In the genomic region with DNA sequence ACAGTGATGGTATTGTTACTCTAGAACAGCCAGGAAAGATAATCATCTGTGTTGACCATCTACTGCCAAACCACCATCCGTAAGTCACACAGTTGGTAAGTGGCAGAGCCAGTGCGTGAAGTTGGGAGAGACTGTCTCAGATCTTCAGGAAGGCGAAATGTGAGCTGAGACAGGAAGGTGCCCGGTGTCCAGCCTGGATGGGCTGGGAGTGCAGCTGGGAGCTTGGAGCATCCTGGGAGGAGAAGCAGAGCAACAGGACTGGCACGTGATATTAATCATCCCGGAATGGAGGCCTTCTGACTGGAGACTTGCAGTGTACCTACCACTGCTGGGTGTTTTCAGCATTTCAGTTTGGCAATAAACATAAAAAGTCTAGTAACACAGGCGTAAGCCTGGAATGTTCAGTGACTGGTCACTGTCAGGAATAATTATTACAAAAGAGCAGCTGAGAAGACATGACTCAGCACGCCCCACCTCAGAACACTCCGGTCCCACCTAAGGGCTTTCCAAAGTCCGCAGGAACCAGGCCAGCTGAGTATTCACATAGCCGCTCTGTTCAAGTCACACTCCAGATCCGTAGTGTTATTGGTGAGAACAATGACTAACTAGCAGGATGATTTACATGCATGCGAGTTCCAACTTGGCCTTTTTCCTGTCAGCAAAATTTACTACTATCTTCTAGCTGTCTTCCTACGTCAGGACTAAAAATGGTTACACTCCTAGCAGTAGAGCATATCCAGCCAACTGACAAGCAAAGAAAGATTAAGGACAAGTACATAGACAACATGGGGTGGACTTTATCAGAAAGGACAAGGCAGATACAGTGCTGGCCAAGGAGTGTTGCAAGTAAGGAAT, we compare ENCODE assay signal across 1 cellular context.
TF ChIP-seq lines count a peak whose summit lies in the region.

No MANE protein-coding gene starts in this region.

TF ChIP-seq in HepG2, 621 proteins besides CTCF, POLR2A, EP300 and RAD21 (continued from another document and continues in another):
- TF ChIP-seq DNMT1 (CRISPR knock-in tag; IDR thresholded peaks at IDR 0.05) (no peak), ZNF318 (CRISPR knock-in tag; IDR thresholded peaks at IDR 0.05) (no peak), NR2C2 (CRISPR knock-in tag; IDR thresholded peaks at IDR 0.05; ENCODE audit: borderline replicate concordance) (no peak), HES4 (CRISPR knock-in tag; IDR thresholded peaks at IDR 0.05; ENCODE audit: borderline replicate concordance) (no peak), ZNF530 (CRISPR knock-in tag; IDR thresholded peaks at IDR 0.05; ENCODE audit: low read depth) (no peak), PATZ1 (CRISPR knock-in tag; IDR thresholded peaks at IDR 0.05) (no peak), NR2F2 (IDR thresholded peaks at IDR 0.05; ENCODE audit: borderline replicate concordance, low read depth) (no peak), ATF5 (CRISPR knock-in tag; IDR thresholded peaks at IDR 0.05; ENCODE audit: low read depth) (no peak), FOXK2 (IDR thresholded peaks at IDR 0.05) (no peak), FOSL2 (CRISPR knock-in tag; IDR thresholded peaks at IDR 0.05) (peak; percentile 83), ATF4 (CRISPR knock-in tag; IDR thresholded peaks at IDR 0.05) (peak in 1 of 2 experiments; percentile 61; a peak in 2 of 4 replicates), TFAP4 (IDR thresholded peaks at IDR 0.05; ENCODE audit: borderline replicate concordance, low read depth) (peak; percentile 88), ZBTB25 (CRISPR knock-in tag; IDR thresholded peaks at IDR 0.05) (no peak), ZNF121 (CRISPR knock-in tag; IDR thresholded peaks at IDR 0.05) (no peak), ZNF572 (CRISPR knock-in tag; IDR thresholded peaks at IDR 0.05) (no peak), SP5 (CRISPR knock-in tag; IDR thresholded peaks at IDR 0.05; ENCODE audit: borderline replicate concordance, low read depth) (no peak), ZMYM3 (CRISPR knock-in tag; IDR thresholded peaks at IDR 0.05) (0 out of 2 replicates have a peak, but pooled peaks have one; percentile 13), CEBPG (CRISPR knock-in tag; IDR thresholded peaks at IDR 0.05) (peak; percentile 11), ZNF547 (CRISPR knock-in tag; IDR thresholded peaks at IDR 0.05) (no peak), ZBTB20 (CRISPR knock-in tag; IDR thresholded peaks at IDR 0.05; ENCODE audit: borderline replicate concordance, low read depth) (no peak)
- TF ChIP-seq, protein P1, sequence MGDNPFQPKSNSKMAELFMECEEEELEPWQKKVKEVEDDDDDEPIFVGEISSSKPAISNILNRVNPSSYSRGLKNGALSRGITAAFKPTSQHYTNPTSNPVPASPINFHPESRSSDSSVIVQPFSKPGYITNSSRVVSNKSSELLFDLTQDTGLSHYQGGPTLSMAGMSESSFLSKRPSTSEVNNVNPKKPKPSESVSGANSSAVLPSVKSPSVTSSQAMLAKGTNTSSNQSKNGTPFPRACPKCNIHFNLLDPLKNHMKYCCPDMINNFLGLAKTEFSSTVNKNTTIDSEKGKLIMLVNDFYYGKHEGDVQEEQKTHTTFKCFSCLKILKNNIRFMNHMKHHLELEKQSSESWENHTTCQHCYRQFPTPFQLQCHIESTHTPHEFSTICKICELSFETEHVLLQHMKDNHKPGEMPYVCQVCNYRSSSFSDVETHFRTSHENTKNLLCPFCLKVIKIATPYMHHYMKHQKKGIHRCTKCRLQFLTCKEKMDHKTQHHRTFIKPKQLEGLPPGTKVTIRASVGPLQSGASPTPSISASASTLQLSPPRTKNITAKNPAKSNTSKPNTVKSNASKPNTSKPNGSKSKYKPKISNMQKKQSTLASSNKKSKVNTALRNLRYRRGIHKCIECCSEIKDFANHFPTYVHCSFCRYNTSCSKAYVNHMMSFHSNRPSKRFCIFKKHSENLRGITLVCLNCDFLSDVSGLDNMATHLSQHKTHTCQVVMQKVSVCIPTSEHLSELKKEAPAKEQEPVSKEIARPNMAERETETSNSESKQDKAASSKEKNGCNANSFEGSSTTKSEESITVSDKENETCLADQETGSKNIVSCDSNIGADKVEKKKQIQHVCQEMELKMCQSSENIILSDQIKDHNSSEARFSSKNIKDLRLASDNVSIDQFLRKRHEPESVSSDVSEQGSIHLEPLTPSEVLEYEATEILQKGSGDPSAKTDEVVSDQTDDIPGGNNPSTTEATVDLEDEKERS (CRISPR knock-in tag; IDR thresholded peaks at IDR 0.05): no peak
- TF ChIP-seq, protein P2, sequence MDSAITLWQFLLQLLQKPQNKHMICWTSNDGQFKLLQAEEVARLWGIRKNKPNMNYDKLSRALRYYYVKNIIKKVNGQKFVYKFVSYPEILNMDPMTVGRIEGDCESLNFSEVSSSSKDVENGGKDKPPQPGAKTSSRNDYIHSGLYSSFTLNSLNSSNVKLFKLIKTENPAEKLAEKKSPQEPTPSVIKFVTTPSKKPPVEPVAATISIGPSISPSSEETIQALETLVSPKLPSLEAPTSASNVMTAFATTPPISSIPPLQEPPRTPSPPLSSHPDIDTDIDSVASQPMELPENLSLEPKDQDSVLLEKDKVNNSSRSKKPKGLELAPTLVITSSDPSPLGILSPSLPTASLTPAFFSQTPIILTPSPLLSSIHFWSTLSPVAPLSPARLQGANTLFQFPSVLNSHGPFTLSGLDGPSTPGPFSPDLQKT (CRISPR knock-in tag; IDR thresholded peaks at IDR 0.05; ENCODE audit: borderline replicate concordance): no peak
- TF ChIP-seq, protein P3, sequence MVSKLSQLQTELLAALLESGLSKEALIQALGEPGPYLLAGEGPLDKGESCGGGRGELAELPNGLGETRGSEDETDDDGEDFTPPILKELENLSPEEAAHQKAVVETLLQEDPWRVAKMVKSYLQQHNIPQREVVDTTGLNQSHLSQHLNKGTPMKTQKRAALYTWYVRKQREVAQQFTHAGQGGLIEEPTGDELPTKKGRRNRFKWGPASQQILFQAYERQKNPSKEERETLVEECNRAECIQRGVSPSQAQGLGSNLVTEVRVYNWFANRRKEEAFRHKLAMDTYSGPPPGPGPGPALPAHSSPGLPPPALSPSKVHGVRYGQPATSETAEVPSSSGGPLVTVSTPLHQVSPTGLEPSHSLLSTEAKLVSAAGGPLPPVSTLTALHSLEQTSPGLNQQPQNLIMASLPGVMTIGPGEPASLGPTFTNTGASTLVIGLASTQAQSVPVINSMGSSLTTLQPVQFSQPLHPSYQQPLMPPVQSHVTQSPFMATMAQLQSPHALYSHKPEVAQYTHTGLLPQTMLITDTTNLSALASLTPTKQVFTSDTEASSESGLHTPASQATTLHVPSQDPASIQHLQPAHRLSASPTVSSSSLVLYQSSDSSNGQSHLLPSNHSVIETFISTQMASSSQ (IDR thresholded peaks at IDR 0.05; ENCODE audit: low read depth): no peak
- TF ChIP-seq, protein P3 (CRISPR knock-in tag; IDR thresholded peaks at IDR 0.05; ENCODE audit: borderline replicate concordance): no peak; the same call in 1 of the 2 replicates
